Comparison of ENCODE assay signal across 8 cellular contexts in genomic region chr5:43042626-43043399, GRCh38. TPM values are rescaled to one million over a fixed set of nuclear protein-coding genes. Genes with fewer than 3 reads are reported as not detected.
A peak's percentile ranks its signal among the peaks of the same experiment; 100 is the strongest.
DNase-seq lines count a peak whose midpoint lies in the region; ATAC-seq, FAIRE-seq and TF ChIP-seq lines count a peak whose summit lies in the region.

No MANE protein-coding gene starts in this region.

- peak; percentile 74 for DNase-seq in GM13976 (ENCODE audit: low spot score)
- peak; percentile 54 for DNase-seq in NCI-H1417 treated with DMSO at 0.1 percent for 48 hours (lab: John Stamatoyannopoulos, UW)
- DNase-seq in T-helper 17 cell: peak; percentile 34 to 48 (median 46)
- DNase-seq in GM12878 (ENCODE audit: low read depth, low spot score): peak; percentile 55
- DNase-seq in immature natural killer cell: peak; percentile 80 to 87 (median 85)
- no peak for DNase-seq in smooth muscle cell (lab: John Stamatoyannopoulos, UW; ENCODE audit: unreplicated experiment)
- no peak for DNase-seq in AG08396 (ENCODE audit: low spot score)

- WGBS in GM12878 (ENCODE audit: insufficient coverage, insufficient replicate concordance, low lambda C conversion rate, missing lambda C conversion rate): 2% methylated on average over 58 of the region's 58 CpGs
- 4% methylated on average over 58 of the region's 58 CpGs for WGBS in smooth muscle cell (ENCODE audit: low lambda C conversion rate)

- H3K9ac ChIP-seq in GM12878 (ENCODE audit: control insufficient read depth, insufficient read depth, low read length): peak overlapping the region; percentile 68
- peak overlapping the region; percentile 90 for H3K9ac ChIP-seq in smooth muscle cell (ENCODE audit: low read depth)

- peak; percentile 28 for ATAC-seq in HG02642 (IDR thresholded peaks at IDR 0.05; ENCODE audit: poor library complexity, unreplicated experiment)
- ATAC-seq in T-helper 17 cell: peak; percentile 17
- peak; percentile 45 for ATAC-seq in GM12878

- intact Hi-C loops in GM12878 (cut with micrococcal nuclease; ENCODE audit: unreplicated experiment): loop anchor here (1.0 kb wide), 1 partner anchor 22 kb away; no protein-coding TSS in a partner anchor

- in situ Hi-C loops in GM13976 (cut with MboI; ENCODE audit: low sequenced_read_pairs, unreplicated experiment) (no loop called here), GM12878 (cut with MboI) (loop anchor here (5.0 kb wide), 2 partner anchors 91 to 136 kb away; no protein-coding TSS in a partner anchor)

- H2AFZ ChIP-seq in GM12878 (ENCODE audit: control insufficient read depth, low read depth, low read length): peak overlapping the region; percentile 77
- H2AFZ ChIP-seq in smooth muscle cell (ENCODE audit: low read depth): peak overlapping the region; percentile 80

- POLR2A ChIA-PET in GM12878 (lab: Charles Lee): interaction anchor here (0.6 to 2.7 kb wide), 8 partner anchors 23 to 273 kb away, joined by 3 to 28 read pairs (median 5); no protein-coding TSS in a partner anchor

- H3K79me2 ChIP-seq in GM12878 (ENCODE audit: control insufficient read depth, insufficient read depth, low read length) (no peaks in the 10 kb centered on the region), smooth muscle cell (ENCODE audit: low read depth) (peaks cover 4% of the 10 kb centered on the region)

- no peak for TF ChIP-seq EP300 in GM12878 (IDR thresholded peaks at IDR 0.05; ENCODE audit: borderline replicate concordance in 1 of 2, control insufficient read depth in 1 of 2, low read depth in 2 of 2, low read length in 2 of 2)

- peaks cover 8% of the 10 kb centered on the region; the same call in 1 of the 2 replicates for H3K4me1 ChIP-seq in GM12878 (ENCODE audit: control insufficient read depth, insufficient read depth, low read length)
- H3K4me1 ChIP-seq in smooth muscle cell (ENCODE audit: low read depth): peaks cover 30% of the 10 kb centered on the region

- RAD21 ChIA-PET in GM12878 (lab: Charles Lee; ENCODE audit: unreplicated experiment): interaction anchor here (1.0 to 3.2 kb wide), 10 partner anchors 22 to 347 kb away, joined by 3 to 70 read pairs (median 11); partner anchors contain the start of gene ZNF131

- TSS peak; percentile 65 for BruUV-seq in GM12878 (replicated peaks; lab: Mats Ljungman, UMichigan)

- CTCF ChIA-PET in GM12878 (lab: Yijun Ruan, JAX): interaction anchor here (0.9 to 3.8 kb wide), 16 partner anchors 22 to 346 kb away, joined by 3 to 70 read pairs (median 10); partner anchors contain the start of genes HMGCS1 and ZNF131

- H3K27ac Mint-ChIP-seq in T-helper 17 cell (peak overlapping the region; percentile 99), immature natural killer cell (peak overlapping the region; percentile 98 to 100 (median 100))

- H3K36me3 ChIP-seq in GM12878 (ENCODE audit: control insufficient read depth in 2 of 2, insufficient read depth in 2 of 2, low read length in 1 of 2) (no peaks in the 10 kb centered on the region), smooth muscle cell (ENCODE audit: low read depth) (no peaks in the 10 kb centered on the region)

- no peaks in the 10 kb centered on the region for H4K20me1 ChIP-seq in GM12878 (ENCODE audit: control insufficient read depth, insufficient read depth)
- H4K20me1 ChIP-seq in smooth muscle cell (ENCODE audit: low read depth): peaks cover 10% of the 10 kb centered on the region

- peak overlapping the region; percentile 66 for H3K4me3 ChIP-seq in GM12878
- peak overlapping the region; percentile 72 for H3K4me3 ChIP-seq in smooth muscle cell

- H3K27me3 ChIP-seq in GM12878 (replicated peaks in 1 of 2; ENCODE audit: control insufficient read depth in 2 of 2, insufficient read depth in 2 of 2, low read length in 1 of 2) (no peaks in the 10 kb centered on the region), smooth muscle cell (ENCODE audit: low read depth) (no peaks in the 10 kb centered on the region)

- H3K4me2 ChIP-seq in GM12878 (ENCODE audit: control insufficient read depth, insufficient read depth) (peak overlapping the region; percentile 95), smooth muscle cell (peak overlapping the region; percentile 95)

- no peak for TF ChIP-seq POLR2A in GM12878 (IDR thresholded peaks at IDR 0.05; ENCODE audit: low read depth, low read length)

- H3K36me3 Mint-ChIP-seq in T-helper 17 cell (ENCODE audit: low read depth) (no peaks in the 10 kb centered on the region), immature natural killer cell (peaks cover 0 to 6% (median 3%) of the 10 kb centered on the region in 3 donors)

- H3K4me3 Mint-ChIP-seq in T-helper 17 cell: peak overlapping the region; percentile 99
- H3K4me3 Mint-ChIP-seq in immature natural killer cell: peak overlapping the region; percentile 93 to 99 (median 98)

- TF ChIP-seq CTCF in GM13976 (IDR thresholded peaks at IDR 0.05; ENCODE audit: borderline replicate concordance, control extremely low read depth, extremely low read depth, insufficient read depth, missing control alignments) (peak; percentile 34), GM12878 (IDR thresholded peaks at IDR 0.05 in 2 of 3, conservative IDR thresholded peaks at IDR 0.05 in 1 of 3; ENCODE audit: control insufficient read depth in 2 of 3, extremely low read depth in 1 of 3, insufficient read depth in 1 of 3, low read depth in 3 of 3, low read length in 3 of 3) (peak; percentile 27 to 58 (median 33); a peak in 4 of 6 replicates), smooth muscle cell (IDR thresholded peaks at IDR 0.05; ENCODE audit: borderline replicate concordance, insufficient read depth, poor library complexity, severe bottlenecking) (no peak)

- SMC1A ChIA-PET in GM12878 (lab: Charles Lee; ENCODE audit: uncharacterized antibody, unreplicated experiment): interaction anchor here (1.2 to 7.9 kb wide), 9 partner anchors 19 to 133 kb away, joined by 3 to 111 read pairs (median 13); partner anchors contain the start of gene ZNF131

- no peaks in the 10 kb centered on the region for H3K9me3 ChIP-seq in T-helper 17 cell (ENCODE audit: control insufficient read depth, low read length, poor library complexity, severe bottlenecking)
- no peaks in the 10 kb centered on the region for H3K9me3 ChIP-seq in GM12878 (replicated peaks; ENCODE audit: control insufficient read depth, insufficient read depth, low read length)
- no peaks in the 10 kb centered on the region for H3K9me3 ChIP-seq in smooth muscle cell (replicated peaks; ENCODE audit: low read depth)

- peak overlapping the region; percentile 82 for H3K27ac ChIP-seq in GM12878 (ENCODE audit: control insufficient read depth, insufficient read depth)
- peak overlapping the region; percentile 90 for H3K27ac ChIP-seq in smooth muscle cell (ENCODE audit: low read depth)

- H3K27me3 Mint-ChIP-seq in T-helper 17 cell (no peaks in the 10 kb centered on the region), immature natural killer cell (ENCODE audit: low read depth in 3 of 3) (peaks cover 44 to 53% (median 46%) of the 10 kb centered on the region in 3 donors)

- peaks cover 27% of the 10 kb centered on the region for H3F3A ChIP-seq in smooth muscle cell (ENCODE audit: low read depth)

- peaks cover 0 to 2% (median 0%) of the 10 kb centered on the region in 6 donors for H3K9me3 Mint-ChIP-seq in immature natural killer cell

- H3K4me1 Mint-ChIP-seq in T-helper 17 cell: peaks cover 27% of the 10 kb centered on the region
- peaks cover 66 to 76% of the 10 kb centered on the region in 2 donors for H3K4me1 Mint-ChIP-seq in immature natural killer cell

- FAIRE-seq in GM12878 (lab: Jason Lieb, UNC): no peak

- TF ChIP-seq RAD21 in GM12878 (IDR thresholded peaks at IDR 0.05; ENCODE audit: insufficient read depth, low read depth, low read length): peak; percentile 54

TF ChIP-seq in GM12878, 131 proteins besides CTCF, POLR2A, EP300 and RAD21 (continues in another document):
- TF ChIP-seq SPI1 (IDR thresholded peaks at IDR 0.05; ENCODE audit: borderline replicate concordance, insufficient read depth, low read depth, low read length) (no peak), E2F4 (IDR thresholded peaks at IDR 0.05; ENCODE audit: low read depth, low read length) (0 out of 2 replicates have a peak, but pooled peaks have one; percentile 38), PAX5 (IDR thresholded peaks at IDR 0.05; ENCODE audit: borderline replicate concordance, low read depth, low read length) (no peak), TCF12 (IDR thresholded peaks at IDR 0.05; ENCODE audit: low read depth, low read length) (peak; percentile 69; the same call in 1 of the 2 replicates), POU2F2 (IDR thresholded peaks at IDR 0.05; ENCODE audit: borderline replicate concordance, low read depth, low read length) (peak; percentile 54; the same call in 2 of the 3 replicates), RAD51 (IDR thresholded peaks at IDR 0.05) (0 out of 2 replicates have a peak, but pooled peaks have one; percentile 4)

RNA-seq across cellular contexts. Expression of gene ANXA2R, which starts 2.7 kb away (rescaled TPM):
- total RNA-seq in T-helper 17 cell (10 to 100 TPM; 33.0 to 44.0 TPM), GM12878 (2014; rRNA removed) (4.3 and 4.7 TPM in 2 replicates), GM12878 (2014; rRNA removed; fragmentation: Illumina TruSeq; extraction: Trizol) (4.2 and 5.1 TPM in 2 replicates), GM12878 (2021) (4.4 and 5.2 TPM in 2 replicates), smooth muscle cell (0.40 and 1.5 TPM in 2 replicates)
- total RNA-seq in GM12878 (2013; cell fraction: nucleolus; rRNA removed): 5.8 and 9.3 TPM in 2 replicates
- 1.4 TPM for polyA plus RNA-seq in GM12878 (2011; ENCODE audit: low read depth)
- polyA plus RNA-seq in GM12878 (2011; rRNA removed) (1.8 and 2.3 TPM in 2 replicates), GM12878 (2014; fragmentation: Illumina TruSeq; extraction: Trizol) (3.6 and 3.7 TPM in 2 replicates), GM12878 (2014; fragmentation: Nextera tagmentation; extraction: Ambion mirVana) (1 to 10 TPM; 3.2 to 4.5 TPM), GM12878 (2014; rRNA removed) (6.8 and 7.8 TPM in 2 replicates), GM12878 (2016; fragmentation: Nextera tagmentation; extraction: Ambion mirVana) (1 to 10 TPM; 6.4 to 6.7 TPM), immature natural killer cell (10 to 100 TPM; 35.3 to 53.0 (median 44.3) TPM), smooth muscle cell (0.83 TPM in 1 of 2 replicates, not detected in the other)
- polyA plus RNA-seq in GM12878 (2011; cell fraction: cytosol; rRNA removed): 1.6 and 2.1 TPM in 2 replicates
- polyA plus RNA-seq in GM12878 (2011; cell fraction: nucleus; rRNA removed): 4.3 and 4.7 TPM in 2 replicates
- polyA plus RNA-seq in GM12878 (2012): 2.2 and 2.4 TPM in 2 replicates
- 3.0 and 4.7 TPM in 2 replicates for polyA minus RNA-seq in GM12878 (2011; rRNA and poly(A)+ RNA removed)
- polyA minus RNA-seq in GM12878 (2011; cell fraction: cytosol; rRNA and poly(A)+ RNA removed): 0.62 TPM in 1 of 2 replicates, not detected in the other
- polyA minus RNA-seq in GM12878 (2011; cell fraction: nucleus; rRNA and poly(A)+ RNA removed): 7.4 and 18.5 TPM in 2 replicates

Comparison
In these comparisons a context has a peak if more than half of its experiments do, and no peak if none do; other contexts are left out.
1. DNase-seq: peak in GM13976 (single experiment), NCI-H1417 treated with DMSO at 0.1 percent for 48 hours (single experiment), T-helper 17 cell (3 of 3), GM12878 (single experiment) and immature natural killer cell (3 of 3); none in smooth muscle cell (single experiment) and AG08396 (single experiment).
2. Peak in every context shown above with its lines, with median percentiles within 50 percentile points of each other: ATAC-seq.